In genomic region chr17:75906143-75906884, GRCh38 we compare ENCODE assay signal across 12 cellular contexts. TPM values are rescaled to one million over a fixed set of nuclear protein-coding genes. Genes with fewer than 3 reads are reported as not detected.
DNase-seq lines count a peak whose midpoint lies in the region; ATAC-seq, FAIRE-seq and TF ChIP-seq lines count a peak whose summit lies in the region.
"Had no signal": no experiment of that assay in that cellular context is flagged by ENCODE, and none has a peak within 500 bp of the region (broad histone marks: within the 10 kb centered on the region; RNA-seq: fewer than 3 reads in every experiment).

No MANE protein-coding gene starts in this region.

- H3K4me3 Mint-ChIP-seq in MCF 10A (ENCODE audit: unreplicated experiment): peak overlapping the region; percentile 21
- H3K4me3 Mint-ChIP-seq in activated T-helper 17 cell treated with anti-CD3 and anti-CD28 coated beads, Interleukin-2, amount 50 U/mL, for 72 hours: peak overlapping the region; percentile 44
- peak overlapping the region; percentile 22 for H3K4me3 Mint-ChIP-seq in mesothelial cell of epicardium

- FAIRE-seq in urothelium cell line (lab: Jason Lieb, UNC): peak; percentile 44
- FAIRE-seq: islet of Langerhans, TTC549 had no signal

- peak overlapping the region in 1 of 2 donors; percentile 91 for H3K27ac ChIP-seq in breast epithelium
- peak overlapping the region in 1 of 2 donors; percentile 93 for H3K27ac ChIP-seq in uterus

- H3K27me3 ChIP-seq in breast epithelium (no peaks in the 10 kb centered on the region), uterus (no peaks in the 10 kb centered on the region)

- peaks cover 8% of the 10 kb centered on the region for H3K36me3 Mint-ChIP-seq in MCF 10A (ENCODE audit: insufficient read depth, unreplicated experiment)
- H3K36me3 Mint-ChIP-seq in activated T-helper 17 cell treated with anti-CD3 and anti-CD28 coated beads, Interleukin-2, amount 50 U/mL, for 72 hours (ENCODE audit: low read depth): no peaks in the 10 kb centered on the region
- no peaks in the 10 kb centered on the region for H3K36me3 Mint-ChIP-seq in mesothelial cell of epicardium

- CTCF ChIA-PET in MCF 10A (lab: Yijun Ruan, JAX): interaction anchor here (0.6 to 2.3 kb wide), 14 partner anchors 16 to 309 kb away, joined by 3 to 14 read pairs (median 4); partner anchors contain the start of genes ACOX1, CDK3, RECQL5 and SAP30BP

- DNase-seq in MCF 10A (ENCODE audit: unreplicated experiment): no peak
- DNase-seq in breast epithelium (ENCODE audit: low spot score in 2 of 2): no peak
- no peak for DNase-seq in mesothelial cell of epicardium (ENCODE audit: low spot score in 2 of 2, unreplicated experiment in 2 of 2)
- DNase-seq in urothelium cell line (ENCODE audit: low spot score): no peak
- DNase-seq in uterus: no peak
- DNase-seq in NCI-H446 treated with DMSO at 0.1 percent for 48 hours (lab: John Stamatoyannopoulos, UW): no peak
- DNase-seq: NCI-H1694 treated with DMSO at 0.1 percent for 48 hours, posterior cingulate gyrus had no signal

- no TSS peak for BruUV-seq in MCF 10A (replicated peaks; lab: Mats Ljungman, UMichigan)

- POLR2A ChIA-PET in MCF 10A (lab: Yijun Ruan, JAX): interaction anchor here (0.5 to 4.6 kb wide), 18 partner anchors 10 to 358 kb away, joined by 3 to 34 read pairs (median 5); partner anchors contain the start of genes FBF1, GALK1, SRP68 and TRIM47

- no peaks in the 10 kb centered on the region for H3K9me3 ChIP-seq in breast epithelium
- no peaks in the 10 kb centered on the region for H3K9me3 ChIP-seq in uterus

- ATAC-seq in activated T-helper 17 cell treated with anti-CD3 and anti-CD28 coated beads, Interleukin-2, amount 50 U/mL, for 72 hours (replicated peaks): no peak
- no peak for ATAC-seq in GM19328 (IDR thresholded peaks at IDR 0.05; ENCODE audit: unreplicated experiment)

- H3K4me3 ChIP-seq in breast epithelium (no peak overlapping the region), uterus (no peak overlapping the region)

- TF ChIP-seq CTCF in MCF 10A (IDR thresholded peaks at IDR 0.05; ENCODE audit: unreplicated experiment): no peak
- TF ChIP-seq CTCF in breast epithelium (IDR thresholded peaks at IDR 0.05): no peak
- no peak for TF ChIP-seq CTCF in mesothelial cell of epicardium (IDR thresholded peaks at IDR 0.05; ENCODE audit: unreplicated experiment)
- TF ChIP-seq CTCF in uterus (IDR thresholded peaks at IDR 0.05): no peak

- H3K4me1 Mint-ChIP-seq in MCF 10A (ENCODE audit: insufficient read depth, unreplicated experiment) (peaks cover 22% of the 10 kb centered on the region), mesothelial cell of epicardium (peaks cover 21% of the 10 kb centered on the region)
- no peaks in the 10 kb centered on the region for H3K4me1 Mint-ChIP-seq in activated T-helper 17 cell treated with anti-CD3 and anti-CD28 coated beads, Interleukin-2, amount 50 U/mL, for 72 hours

- H3K9me3 Mint-ChIP-seq in MCF 10A (ENCODE audit: unreplicated experiment) (no peaks in the 10 kb centered on the region), mesothelial cell of epicardium (no peaks in the 10 kb centered on the region)
- no peaks in the 10 kb centered on the region for H3K9me3 Mint-ChIP-seq in activated T-helper 17 cell treated with anti-CD3 and anti-CD28 coated beads, Interleukin-2, amount 50 U/mL, for 72 hours

- intact Hi-C loops in MCF 10A (cut with micrococcal nuclease): loop anchor here (5.0 kb wide), 1 partner anchor 276 kb away; no protein-coding TSS in a partner anchor
- intact Hi-C loops in breast epithelium (cut with DNase I; ENCODE audit: low total_unique reads): no loop called here
- intact Hi-C loops in uterus (cut with DNase I; ENCODE audit: low total_unique reads): loop anchor here (2.0 kb wide), 1 partner anchor 98 kb away; no protein-coding TSS in a partner anchor

- TF ChIP-seq POLR2A in breast epithelium (IDR thresholded peaks at IDR 0.05) (no peak), uterus (IDR thresholded peaks at IDR 0.05) (no peak)

- H3K27ac Mint-ChIP-seq in MCF 10A (ENCODE audit: low read depth, unreplicated experiment) (no peak overlapping the region), mesothelial cell of epicardium (peak overlapping the region; percentile 61)
- no peak overlapping the region for H3K27ac Mint-ChIP-seq in activated T-helper 17 cell treated with anti-CD3 and anti-CD28 coated beads, Interleukin-2, amount 50 U/mL, for 72 hours

- H3K27me3 Mint-ChIP-seq in MCF 10A (ENCODE audit: insufficient read depth, unreplicated experiment): no peaks in the 10 kb centered on the region
- H3K27me3 Mint-ChIP-seq in activated T-helper 17 cell treated with anti-CD3 and anti-CD28 coated beads, Interleukin-2, amount 50 U/mL, for 72 hours: no peaks in the 10 kb centered on the region
- no peaks in the 10 kb centered on the region for H3K27me3 Mint-ChIP-seq in mesothelial cell of epicardium (ENCODE audit: low read depth)

- H3K36me3 ChIP-seq in breast epithelium (no peaks in the 10 kb centered on the region), uterus (no peaks in the 10 kb centered on the region)

- peaks cover 0 to 13% of the 10 kb centered on the region in 2 donors for H3K4me1 ChIP-seq in breast epithelium
- peaks cover 4 to 7% of the 10 kb centered on the region in 2 donors for H3K4me1 ChIP-seq in uterus

RNA-seq across cellular contexts. Expression of gene MRPL38, which starts 1.6 kb away (rescaled TPM):
- total RNA-seq in MCF 10A (2022): 97.9 and 111 TPM in 2 replicates
- total RNA-seq in breast epithelium: 10 to 100 TPM; 29.4 to 39.0 (median 36.6) TPM
- total RNA-seq in activated T-helper 17 cell treated with anti-CD3 and anti-CD28 coated beads, Interleukin-2, amount 50 U/mL, for 72 hours: 100 to 1,000 TPM in 1 of 2 donors, 10 to 100 TPM in 1; 74.2 to 113 TPM
- total RNA-seq in mesothelial cell of epicardium: 77.8 to 91.1 TPM (median 82.2 TPM) in 3 replicates
- 10 to 100 TPM; 32.3 to 99.8 (median 47.8) TPM for total RNA-seq in uterus

RNA-seq across cellular contexts. Expression of gene TRIM65, which starts 9.6 kb away (rescaled TPM):
- total RNA-seq in MCF 10A (2022) (15.9 and 17.4 TPM in 2 replicates), breast epithelium (10 to 100 TPM; 16.7 to 28.8 (median 23.3) TPM), mesothelial cell of epicardium (21.2 to 21.9 TPM (median 21.4 TPM) in 3 replicates), uterus (10 to 100 TPM; 20.0 to 36.9 (median 30.1) TPM)
- total RNA-seq in activated T-helper 17 cell treated with anti-CD3 and anti-CD28 coated beads, Interleukin-2, amount 50 U/mL, for 72 hours: 10 to 100 TPM; 20.3 to 33.9 TPM

RNA-seq across cellular contexts. Expression of gene TRIM47, which starts 27.9 kb away (rescaled TPM):
- total RNA-seq in MCF 10A (2022) (23.6 and 25.7 TPM in 2 replicates), breast epithelium (10 to 100 TPM; 15.4 to 26.1 (median 23.3) TPM), mesothelial cell of epicardium (2.8 to 3.1 TPM (median 2.9 TPM) in 3 replicates), uterus (10 to 100 TPM in 3 of 4 donors, 1 to 10 TPM in 1; 6.8 to 70.1 (median 19.0) TPM)
- 10 to 100 TPM; 11.0 to 32.4 TPM for total RNA-seq in activated T-helper 17 cell treated with anti-CD3 and anti-CD28 coated beads, Interleukin-2, amount 50 U/mL, for 72 hours

RNA-seq across cellular contexts. Expression of gene FBF1, which starts 34.5 kb away (rescaled TPM):
- total RNA-seq in MCF 10A (2022): 14.0 and 18.8 TPM in 2 replicates
- 10 to 100 TPM in 2 of 3 donors, 1 to 10 TPM in 1; 7.7 to 18.7 (median 17.7) TPM for total RNA-seq in breast epithelium
- total RNA-seq in activated T-helper 17 cell treated with anti-CD3 and anti-CD28 coated beads, Interleukin-2, amount 50 U/mL, for 72 hours: 10 to 100 TPM in 1 of 2 donors, 1 to 10 TPM in 1; 9.2 to 10.6 TPM
- 22.4 to 24.6 TPM (median 23.4 TPM) in 3 replicates for total RNA-seq in mesothelial cell of epicardium
- total RNA-seq in uterus: 10 to 100 TPM; 11.0 to 16.5 (median 14.2) TPM

RNA-seq across cellular contexts. Expression of gene WBP2, which starts 51.2 kb away (rescaled TPM):
- 55.7 and 97.9 TPM in 2 replicates for total RNA-seq in MCF 10A (2022)
- 10 to 100 TPM; 44.9 to 63.2 (median 62.9) TPM for total RNA-seq in breast epithelium
- 100 to 1,000 TPM in 1 of 2 donors, 10 to 100 TPM in 1; 67.4 to 127 TPM for total RNA-seq in activated T-helper 17 cell treated with anti-CD3 and anti-CD28 coated beads, Interleukin-2, amount 50 U/mL, for 72 hours
- 42.3 to 46.0 TPM (median 45.8 TPM) in 3 replicates for total RNA-seq in mesothelial cell of epicardium
- 100 to 1,000 TPM in 1 of 4 donors, 10 to 100 TPM in 3; 19.7 to 115 (median 34.5) TPM for total RNA-seq in uterus
